In genomic region chr11:119844808-119845207, GRCh38 we compare ENCODE assay signal across 1 cellular context.
TF ChIP-seq lines count a peak whose summit lies in the region.

No MANE protein-coding gene starts in this region.

TF ChIP-seq in GM23338, 12 proteins besides CTCF, POLR2A, EP300 and RAD21 (continued from another document):
- TF ChIP-seq ZNF462 (CRISPR knock-in tag; IDR thresholded peaks at IDR 0.05) (no peak), ETS1 (IDR thresholded peaks at IDR 0.05) (no peak), STAT1 (IDR thresholded peaks at IDR 0.05; ENCODE audit: unreplicated experiment) (no peak), EZH2phosphoT487 (IDR thresholded peaks at IDR 0.05; ENCODE audit: unreplicated experiment) (no peak), EZH2 (IDR thresholded peaks at IDR 0.05; ENCODE audit: low read depth, unreplicated experiment) (no peak)
TF ChIP-seq in GM23338: peak in this region for 0.
